24 cellular contexts compared by ENCODE assay signal in the genomic region with DNA sequence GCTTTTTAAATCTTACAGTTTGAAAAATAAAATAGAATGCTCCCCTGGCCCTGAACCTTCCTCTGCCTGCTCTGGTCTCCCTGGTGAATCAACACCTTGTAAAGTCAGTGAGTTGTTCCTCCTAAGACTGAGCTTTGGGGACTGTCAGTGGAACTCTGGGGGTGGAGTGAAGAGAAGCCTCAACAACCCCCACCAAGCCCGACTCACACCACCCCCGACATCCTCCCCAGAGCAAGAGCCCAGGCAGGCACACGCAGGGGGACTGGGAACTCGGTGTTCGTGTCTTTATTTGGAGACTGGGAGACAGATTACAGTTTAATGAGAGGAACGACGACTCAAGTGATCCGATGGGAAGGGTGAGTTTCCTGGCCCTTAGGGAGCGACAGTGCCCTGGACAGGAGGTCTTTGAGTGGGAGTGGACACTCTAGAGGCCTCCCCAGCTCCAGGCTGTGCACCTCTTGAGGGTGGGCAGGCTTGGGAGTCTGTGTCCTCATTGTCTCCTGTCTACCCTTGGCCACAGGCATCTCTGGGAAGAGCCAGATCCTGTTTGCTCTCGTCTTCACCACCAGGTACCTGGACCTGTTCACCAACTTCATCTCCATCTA. TPM values are rescaled to one million over a fixed set of nuclear protein-coding genes. Genes with fewer than 3 reads are reported as not detected.
DNase-seq lines count a peak whose midpoint lies in the region; ATAC-seq, FAIRE-seq and TF ChIP-seq lines count a peak whose summit lies in the region.
"Had no signal": no experiment of that assay in that cellular context is flagged by ENCODE, and none has a peak within 500 bp of the region (broad histone marks: within the 10 kb centered on the region; RNA-seq: fewer than 3 reads in every experiment).

No MANE protein-coding gene starts in this region.

- no peak for TF ChIP-seq CTCF in activated CD8-positive, alpha-beta T cell treated with anti-CD3 and anti-CD28 coated beads for 36 hours (IDR thresholded peaks at IDR 0.05)
- TF ChIP-seq CTCF in HFFc6 (IDR thresholded peaks at IDR 0.05) (no peak), kidney (IDR thresholded peaks at IDR 0.05; ENCODE audit: borderline replicate concordance, extremely low read depth, insufficient read depth) (no peak), progenitor cell of endocrine pancreas (IDR thresholded peaks at IDR 0.05; ENCODE audit: unreplicated experiment) (no peak), A673 (conservative IDR thresholded peaks at IDR 0.05; ENCODE audit: low read depth, low read length) (no peak)

- no TSS peak for BruUV-seq in A673 (replicated peaks; lab: Mats Ljungman, UMichigan)

- H3K9me3 ChIP-seq in kidney (ENCODE audit: control insufficient read depth in 1 of 2, low read length in 2 of 2) (no peaks in the 10 kb centered on the region), A673 (ENCODE audit: low read depth, low read length, poor library complexity, severe bottlenecking) (no peaks in the 10 kb centered on the region)
- H3K9me3 ChIP-seq: BE2C had no signal

- H3K27me3 Mint-ChIP-seq in activated CD8-positive, alpha-beta T cell treated with anti-CD3 and anti-CD28 coated beads for 36 hours = no peaks in the 10 kb centered on the region
- peaks cover 2% of the 10 kb centered on the region for H3K27me3 Mint-ChIP-seq in activated CD8-positive, alpha-beta T cell treated with anti-CD3 and anti-CD28 coated beads, Interleukin-2, amount 10 ng/mL, durations not matched to agents 7 days and 5 days (ENCODE audit: low read depth)
- peaks cover 2% of the 10 kb centered on the region for H3K27me3 Mint-ChIP-seq in HFFc6 (ENCODE audit: insufficient read depth)
- no peaks in the 10 kb centered on the region for H3K27me3 Mint-ChIP-seq in progenitor cell of endocrine pancreas
- H3K27me3 Mint-ChIP-seq in activated CD4-positive, alpha-beta memory T cell treated with anti-CD3 and anti-CD28 coated beads for 36 hours = no peaks in the 10 kb centered on the region

- CTCF ChIA-PET in activated CD8-positive, alpha-beta T cell treated with anti-CD3 and anti-CD28 coated beads for 36 hours (lab: Charles Lee) = no interaction called here
- CTCF ChIA-PET in activated CD8-positive, alpha-beta T cell treated with anti-CD3 and anti-CD28 coated beads, Interleukin-2, amount 10 ng/mL, durations not matched to agents 7 days and 5 days (lab: Charles Lee) = no interaction called here
- CTCF ChIA-PET in A673 (lab: Charles Lee) = no interaction called here
- CTCF ChIA-PET in activated CD4-positive, alpha-beta memory T cell treated with anti-CD3 and anti-CD28 coated beads for 36 hours (lab: Charles Lee) = no interaction called here

- H3K9me3 Mint-ChIP-seq in activated CD8-positive, alpha-beta T cell treated with anti-CD3 and anti-CD28 coated beads for 36 hours = no peaks in the 10 kb centered on the region
- no peaks in the 10 kb centered on the region for H3K9me3 Mint-ChIP-seq in activated CD8-positive, alpha-beta T cell treated with anti-CD3 and anti-CD28 coated beads, Interleukin-2, amount 10 ng/mL, durations not matched to agents 7 days and 5 days (ENCODE audit: insufficient read depth)
- no peaks in the 10 kb centered on the region for H3K9me3 Mint-ChIP-seq in HFFc6
- H3K9me3 Mint-ChIP-seq in progenitor cell of endocrine pancreas (ENCODE audit: low read depth) = no peaks in the 10 kb centered on the region
- no peaks in the 10 kb centered on the region for H3K9me3 Mint-ChIP-seq in activated CD4-positive, alpha-beta memory T cell treated with anti-CD3 and anti-CD28 coated beads for 36 hours
- H3K9me3 Mint-ChIP-seq: CD4-positive, CD25-positive, alpha-beta regulatory T cell had no signal

- intact Hi-C loops in activated CD8-positive, alpha-beta T cell treated with anti-CD3 and anti-CD28 coated beads for 36 hours (cut with micrococcal nuclease) = no loop called here
- intact Hi-C loops in kidney (cut with DNase I) = no loop called here
- intact Hi-C loops in A673 (cut with micrococcal nuclease; ENCODE audit: unreplicated experiment) = no loop called here
- intact Hi-C loops in activated CD4-positive, alpha-beta memory T cell treated with anti-CD3 and anti-CD28 coated beads for 36 hours (cut with micrococcal nuclease) = no loop called here

- H3K27ac ChIP-seq in kidney (ENCODE audit: low read depth in 2 of 2, low read length in 2 of 2) = no peak overlapping the region
- H3K27ac ChIP-seq in A673 (ENCODE audit: low read depth, low read length, poor library complexity, severe bottlenecking) = no peak overlapping the region
- H3K27ac ChIP-seq: 22Rv1, GM23248, KMS-11, PC-9, RWPE1 had no signal

- H3K36me3 ChIP-seq in kidney (ENCODE audit: control insufficient read depth in 1 of 2, insufficient read depth in 2 of 2, low read length in 2 of 2) = no peaks in the 10 kb centered on the region
- H3K36me3 ChIP-seq in A673 (ENCODE audit: insufficient read depth, low read length, poor library complexity, severe bottlenecking) = no peaks in the 10 kb centered on the region
- H3K36me3 ChIP-seq: BE2C had no signal

- no peak for FAIRE-seq in kidney (lab: Jason Lieb, UNC)
- FAIRE-seq: GM19239 had no signal

- POLR2A ChIA-PET in activated CD8-positive, alpha-beta T cell treated with anti-CD3 and anti-CD28 coated beads for 36 hours (lab: Charles Lee) = interaction anchor here (2.1 kb wide), 1 partner anchor 10 kb away, joined by 8 read pairs; no protein-coding TSS in a partner anchor
- POLR2A ChIA-PET in activated CD8-positive, alpha-beta T cell treated with anti-CD3 and anti-CD28 coated beads, Interleukin-2, amount 10 ng/mL, durations not matched to agents 7 days and 5 days (lab: Charles Lee) = interaction anchor here (2.2 kb wide), 1 partner anchor 16 kb away, joined by 6 read pairs; no protein-coding TSS in a partner anchor
- POLR2A ChIA-PET in A673 (lab: Charles Lee; ENCODE audit: low non-redundant PET) = no interaction called here
- POLR2A ChIA-PET in activated CD4-positive, alpha-beta memory T cell treated with anti-CD3 and anti-CD28 coated beads for 36 hours (lab: Charles Lee) = no interaction called here

- no peak for DNase-seq in activated CD8-positive, alpha-beta T cell treated with anti-CD3 and anti-CD28 coated beads for 36 hours
- no peak for DNase-seq in activated CD8-positive, alpha-beta T cell treated with anti-CD3 and anti-CD28 coated beads, Interleukin-2, amount 10 ng/mL, durations not matched to agents 7 days and 5 days
- DNase-seq in HFFc6 = no peak
- peak; percentile 35 for DNase-seq in kidney
- DNase-seq in progenitor cell of endocrine pancreas (ENCODE audit: low spot score, unreplicated experiment) = no peak
- DNase-seq in A673 (ENCODE audit: low spot score) = no peak
- no peak for DNase-seq in stimulated activated CD4-positive, alpha-beta T cell treated with anti-CD3 and anti-CD28 coated beads, Interleukin-4, amount 100 ng/mL, for 1 hour
- DNase-seq in activated CD4-positive, alpha-beta memory T cell treated with anti-CD3 and anti-CD28 coated beads for 36 hours = no peak
- DNase-seq: BE2C; CD4-positive, CD25-positive, alpha-beta regulatory T cell; DMS153; GF-D8; GM23248; MV-4-11; NCI-H1694 treated with DMSO at 0.1 percent for 48 hours; NCI-H2107; NCI-H226; NCI-H524 treated with DMSO at 0.1 percent for 48 hours; PC-9 had no signal

- no peaks in the 10 kb centered on the region for H3K27me3 ChIP-seq in A673 (replicated peaks; ENCODE audit: insufficient read depth, low read depth, low read length, poor library complexity)
- H3K27me3 ChIP-seq: BE2C had no signal

- H3K4me3 ChIP-seq in kidney (ENCODE audit: low read length in 2 of 2) = no peak overlapping the region
- no peak overlapping the region for H3K4me3 ChIP-seq in A673 (ENCODE audit: low read depth, low read length, poor library complexity, severe bottlenecking)
- H3K4me3 ChIP-seq: GM23248, PC-9 had no signal

- H3K27ac Mint-ChIP-seq in activated CD8-positive, alpha-beta T cell treated with anti-CD3 and anti-CD28 coated beads for 36 hours = no peak overlapping the region
- H3K27ac Mint-ChIP-seq in activated CD8-positive, alpha-beta T cell treated with anti-CD3 and anti-CD28 coated beads, Interleukin-2, amount 10 ng/mL, durations not matched to agents 7 days and 5 days = no peak overlapping the region
- H3K27ac Mint-ChIP-seq in HFFc6 (peak overlapping the region; percentile 55; the same call in 1 of the 2 replicates), progenitor cell of endocrine pancreas (peak overlapping the region; percentile 54)
- H3K27ac Mint-ChIP-seq in activated CD4-positive, alpha-beta memory T cell treated with anti-CD3 and anti-CD28 coated beads for 36 hours = no peak overlapping the region
- H3K27ac Mint-ChIP-seq: CD4-positive, CD25-positive, alpha-beta regulatory T cell had no signal

- H3K4me1 ChIP-seq in kidney (ENCODE audit: control insufficient read depth in 1 of 2, insufficient read depth in 1 of 2, low read depth in 1 of 2, low read length in 2 of 2) (no peaks in the 10 kb centered on the region), A673 (ENCODE audit: insufficient read depth, low read length, poor library complexity, severe bottlenecking) (peaks cover 3% of the 10 kb centered on the region)
- H3K4me1 ChIP-seq: BE2C had no signal

- H3K4me3 Mint-ChIP-seq in activated CD8-positive, alpha-beta T cell treated with anti-CD3 and anti-CD28 coated beads for 36 hours = no peak overlapping the region
- H3K4me3 Mint-ChIP-seq in activated CD8-positive, alpha-beta T cell treated with anti-CD3 and anti-CD28 coated beads, Interleukin-2, amount 10 ng/mL, durations not matched to agents 7 days and 5 days = no peak overlapping the region
- H3K4me3 Mint-ChIP-seq in HFFc6 (no peak overlapping the region), progenitor cell of endocrine pancreas (ENCODE audit: low read depth) (no peak overlapping the region)
- no peak overlapping the region for H3K4me3 Mint-ChIP-seq in activated CD4-positive, alpha-beta memory T cell treated with anti-CD3 and anti-CD28 coated beads for 36 hours
- H3K4me3 Mint-ChIP-seq: CD4-positive, CD25-positive, alpha-beta regulatory T cell had no signal

- no peak overlapping the region for H3K9ac ChIP-seq in kidney (ENCODE audit: low read length in 2 of 2)
- H3K9ac ChIP-seq: GM23248, KMS-11 had no signal

- peaks cover 6% of the 10 kb centered on the region for H3K4me1 Mint-ChIP-seq in activated CD8-positive, alpha-beta T cell treated with anti-CD3 and anti-CD28 coated beads for 36 hours (ENCODE audit: low read depth)
- no peaks in the 10 kb centered on the region for H3K4me1 Mint-ChIP-seq in activated CD8-positive, alpha-beta T cell treated with anti-CD3 and anti-CD28 coated beads, Interleukin-2, amount 10 ng/mL, durations not matched to agents 7 days and 5 days (ENCODE audit: low read depth)
- H3K4me1 Mint-ChIP-seq in HFFc6 (ENCODE audit: low read depth) (peaks cover 4% of the 10 kb centered on the region), progenitor cell of endocrine pancreas (ENCODE audit: low read depth) (peaks cover 11% of the 10 kb centered on the region)
- no peaks in the 10 kb centered on the region for H3K4me1 Mint-ChIP-seq in activated CD4-positive, alpha-beta memory T cell treated with anti-CD3 and anti-CD28 coated beads for 36 hours (ENCODE audit: low read depth)

- ATAC-seq in activated CD8-positive, alpha-beta T cell treated with anti-CD3 and anti-CD28 coated beads for 36 hours = peak; percentile 54
- no peak for ATAC-seq in activated CD8-positive, alpha-beta T cell treated with anti-CD3 and anti-CD28 coated beads, Interleukin-2, amount 10 ng/mL, durations not matched to agents 7 days and 5 days

- no peaks in the 10 kb centered on the region for H3K36me3 Mint-ChIP-seq in activated CD8-positive, alpha-beta T cell treated with anti-CD3 and anti-CD28 coated beads for 36 hours (ENCODE audit: low read depth)
- H3K36me3 Mint-ChIP-seq in activated CD8-positive, alpha-beta T cell treated with anti-CD3 and anti-CD28 coated beads, Interleukin-2, amount 10 ng/mL, durations not matched to agents 7 days and 5 days (ENCODE audit: low read depth) = peaks cover 3% of the 10 kb centered on the region
- H3K36me3 Mint-ChIP-seq in HFFc6 (ENCODE audit: low read depth) = peaks cover 10% of the 10 kb centered on the region
- H3K36me3 Mint-ChIP-seq in progenitor cell of endocrine pancreas (ENCODE audit: insufficient read depth) = peaks cover 2% of the 10 kb centered on the region
- no peaks in the 10 kb centered on the region for H3K36me3 Mint-ChIP-seq in activated CD4-positive, alpha-beta memory T cell treated with anti-CD3 and anti-CD28 coated beads for 36 hours
- H3K36me3 Mint-ChIP-seq: CD4-positive, CD25-positive, alpha-beta regulatory T cell had no signal

RNA-seq across cellular contexts. Expression of gene KDELR3, which starts 6.2 kb away (rescaled TPM):
- 1 to 10 TPM; 1.7 to 2.1 TPM for total RNA-seq in activated CD8-positive, alpha-beta T cell treated with anti-CD3 and anti-CD28 coated beads for 36 hours
- total RNA-seq in activated CD8-positive, alpha-beta T cell treated with anti-CD3 and anti-CD28 coated beads, Interleukin-2, amount 10 ng/mL, durations not matched to agents 7 days and 5 days = 1 to 10 TPM in 1 of 2 experiments, under 1 TPM in 1; 0.99 to 1.0 TPM
- 100 to 1,000 TPM; 138 to 187 (median 172) TPM for total RNA-seq in HFFc6 (2021; fragmentation: NEBNext Ultra II Directional; extraction: Animal tissue kit (Norgen Biotek cat#: 25700))
- total RNA-seq in kidney = 16.7 TPM
- 11.4 TPM for polyA plus RNA-seq in kidney (ENCODE audit: insufficient read depth, low read depth, low replicate concordance)
- total RNA-seq in progenitor cell of endocrine pancreas = 5.7 and 6.3 TPM in 2 replicates
- total RNA-seq in A673 (2021) = 4.0 and 6.5 TPM in 2 replicates
- total RNA-seq in activated CD4-positive, alpha-beta memory T cell treated with anti-CD3 and anti-CD28 coated beads for 36 hours = under 1 TPM; 0.94 to 0.97 TPM
- total RNA-seq: CD4-positive, CD25-positive, alpha-beta regulatory T cell had no signal

RNA-seq across cellular contexts. Expression of gene KCNJ4, which starts 19.1 kb away (rescaled TPM):
- not detected for total RNA-seq in activated CD8-positive, alpha-beta T cell treated with anti-CD3 and anti-CD28 coated beads for 36 hours
- total RNA-seq in activated CD8-positive, alpha-beta T cell treated with anti-CD3 and anti-CD28 coated beads, Interleukin-2, amount 10 ng/mL, durations not matched to agents 7 days and 5 days = not detected
- total RNA-seq in HFFc6 (2021; fragmentation: NEBNext Ultra II Directional; extraction: Animal tissue kit (Norgen Biotek cat#: 25700)) = not detected
- 0.13 TPM for total RNA-seq in kidney
- not detected for polyA plus RNA-seq in kidney (ENCODE audit: insufficient read depth, low read depth, low replicate concordance)
- 1.7 and 2.2 TPM in 2 replicates for total RNA-seq in progenitor cell of endocrine pancreas
- 1.0 and 1.4 TPM in 2 replicates for total RNA-seq in A673 (2021)
- not detected for total RNA-seq in activated CD4-positive, alpha-beta memory T cell treated with anti-CD3 and anti-CD28 coated beads for 36 hours
- total RNA-seq: CD4-positive, CD25-positive, alpha-beta regulatory T cell; GM23248; HT-29 had no signal
- polyA plus RNA-seq: CD4-positive, CD25-positive, alpha-beta regulatory T cell; GM23248 had no signal

RNA-seq across cellular contexts. Expression of gene DDX17, which starts 32.0 kb away (rescaled TPM):
- total RNA-seq in activated CD8-positive, alpha-beta T cell treated with anti-CD3 and anti-CD28 coated beads for 36 hours = 100 to 1,000 TPM; 320 to 334 TPM
- total RNA-seq in activated CD8-positive, alpha-beta T cell treated with anti-CD3 and anti-CD28 coated beads, Interleukin-2, amount 10 ng/mL, durations not matched to agents 7 days and 5 days = 100 to 1,000 TPM; 443 to 445 TPM
- 100 to 1,000 TPM; 211 to 246 (median 220) TPM for total RNA-seq in HFFc6 (2021; fragmentation: NEBNext Ultra II Directional; extraction: Animal tissue kit (Norgen Biotek cat#: 25700))
- total RNA-seq in kidney (509 TPM), progenitor cell of endocrine pancreas (625 and 651 TPM in 2 replicates), A673 (2021) (343 and 350 TPM in 2 replicates)
- polyA plus RNA-seq in kidney (ENCODE audit: insufficient read depth, low read depth, low replicate concordance) = 133 TPM
- 100 to 1,000 TPM; 353 to 358 TPM for total RNA-seq in activated CD4-positive, alpha-beta memory T cell treated with anti-CD3 and anti-CD28 coated beads for 36 hours

Comparison
In these comparisons a context has a peak if more than half of its experiments do, and no peak if none do; other contexts are left out.
1. H3K27ac Mint-ChIP-seq: peak in HFFc6 (single experiment) and progenitor cell of endocrine pancreas (single experiment); none in activated CD8-positive, alpha-beta T cell treated with anti-CD3 and anti-CD28 coated beads for 36 hours (single experiment), activated CD8-positive, alpha-beta T cell treated with anti-CD3 and anti-CD28 coated beads, Interleukin-2, amount 10 ng/mL, durations not matched to agents 7 days and 5 days (single experiment) and activated CD4-positive, alpha-beta memory T cell treated with anti-CD3 and anti-CD28 coated beads for 36 hours (single experiment).
2. POLR2A ChIA-PET loops: an anchor here in activated CD8-positive, alpha-beta T cell treated with anti-CD3 and anti-CD28 coated beads for 36 hours (2.1 kb wide) and activated CD8-positive, alpha-beta T cell treated with anti-CD3 and anti-CD28 coated beads, Interleukin-2, amount 10 ng/mL, durations not matched to agents 7 days and 5 days (2.2 kb wide); none called in A673 and activated CD4-positive, alpha-beta memory T cell treated with anti-CD3 and anti-CD28 coated beads for 36 hours.